ENCODE assay signal across 10 cellular contexts in genomic region chr1:91791103-91791502, GRCh38.
DNase-seq lines count a peak whose midpoint lies in the region; ATAC-seq and TF ChIP-seq lines count a peak whose summit lies in the region.
"Had no signal": no experiment of that assay in that cellular context is flagged by ENCODE, and none has a peak within 500 bp of the region (broad histone marks: within the 10 kb centered on the region; RNA-seq: fewer than 3 reads in every experiment).

No MANE protein-coding gene starts in this region.

- DNase-seq in NT2/D1 (ENCODE audit: low read depth, low spot score): peak; percentile 57
- peak; percentile 46 for DNase-seq in iPS-NIHi7 (ENCODE audit: extremely low spot score)
- DNase-seq in hypothalamus (lab: John Stamatoyannopoulos, UW): no peak
- DNase-seq in ACHN: no peak
- no peak for DNase-seq in ovary
- DNase-seq: activated naive CD4-positive, alpha-beta T cell; retina had no signal

- H3K27ac ChIP-seq in BLaER1 treated with 17β-estradiol and CSF1 and Interleukin-3, amounts not matched to agents 10 nM and 100 nM: no peak overlapping the region
- H3K27ac ChIP-seq in HEK293 (ENCODE audit: extremely low read depth, low read depth, low read length) (no peak overlapping the region), ovary (no peak overlapping the region)

- TF ChIP-seq CTCF in HEK293 (tag by site-specific recombination; IDR thresholded peaks at IDR 0.05) (peak; percentile 28; the same call in 1 of the 2 replicates), ovary (IDR thresholded peaks at IDR 0.05) (no peak)

- H3K9me3 ChIP-seq in BLaER1 treated with 17β-estradiol and CSF1 and Interleukin-3, amounts not matched to agents 10 nM and 100 nM (replicated peaks in 1 of 11): peaks cover 0 to 13% (median 7%) of the 10 kb centered on the region in 11 experiments; a peak in 9 of 22 replicates
- H3K9me3 ChIP-seq in HEK293 (ENCODE audit: control insufficient read depth, insufficient read depth, low read depth, low read length) (no peaks in the 10 kb centered on the region), NT2/D1 (ENCODE audit: insufficient read depth, low read length) (no peaks in the 10 kb centered on the region), ovary (no peaks in the 10 kb centered on the region)

- H3K36me3 ChIP-seq in BLaER1 treated with 17β-estradiol and CSF1 and Interleukin-3, amounts not matched to agents 10 nM and 100 nM: 0 out of 22 replicates have a peak, but pooled peaks cover 0 to 4% (median 0%) of the 10 kb centered on the region in 11 experiments
- no peaks in the 10 kb centered on the region for H3K36me3 ChIP-seq in HEK293 (ENCODE audit: control insufficient read depth in 2 of 2, insufficient read depth in 1 of 2, low read length in 2 of 2)
- H3K36me3 ChIP-seq in NT2/D1 (ENCODE audit: insufficient read depth, insufficient read length, low read length): no peaks in the 10 kb centered on the region
- no peaks in the 10 kb centered on the region for H3K36me3 ChIP-seq in ovary

- H4K20me1 ChIP-seq in BLaER1 treated with 17β-estradiol and CSF1 and Interleukin-3, amounts not matched to agents 10 nM and 100 nM: no peaks in the 10 kb centered on the region

- TF ChIP-seq EP300 in ovary (IDR thresholded peaks at IDR 0.05): no peak

- TF ChIP-seq POLR2A in ovary (IDR thresholded peaks at IDR 0.05): no peak

- peaks cover 29 to 64% (median 55%) of the 10 kb centered on the region in 10 experiments for H3K4me1 ChIP-seq in BLaER1 treated with 17β-estradiol and CSF1 and Interleukin-3, amounts not matched to agents 10 nM and 100 nM
- H3K4me1 ChIP-seq in HEK293 (ENCODE audit: control insufficient read depth, insufficient read depth, low read length) (peaks cover 21% of the 10 kb centered on the region), NT2/D1 (ENCODE audit: insufficient read depth, insufficient read length) (no peaks in the 10 kb centered on the region), ovary (ENCODE audit: insufficient read depth) (peaks cover 20% of the 10 kb centered on the region)

- no peak overlapping the region for H3K9ac ChIP-seq in BLaER1 treated with 17β-estradiol and CSF1 and Interleukin-3, amounts not matched to agents 10 nM and 100 nM
- no peak overlapping the region for H3K9ac ChIP-seq in NT2/D1 (ENCODE audit: insufficient read length, low read depth)

- no peak for ATAC-seq in HG03571 (IDR thresholded peaks at IDR 0.05; ENCODE audit: unreplicated experiment)

- POLR2A ChIA-PET in HEK293 (lab: Yijun Ruan, JAX): interaction anchor here (0.6 to 1.0 kb wide), 2 partner anchors 72 to 82 kb away, joined by 3 to 4 read pairs; no protein-coding TSS in a partner anchor

- intact Hi-C loops in ovary (cut with DNase I): loop anchor here in 1 of 4 donors (10.0 kb wide), 1 partner anchor 94 kb away; the partner anchor contains the start of gene TGFBR3

- 79 to 84% (median 80%) methylated on average over 1 of the region's 1 CpG for WGBS in ovary, 3 donors

- H3K27me3 ChIP-seq in BLaER1 treated with 17β-estradiol and CSF1 and Interleukin-3, amounts not matched to agents 10 nM and 100 nM: no peaks in the 10 kb centered on the region
- H3K27me3 ChIP-seq in NT2/D1 (ENCODE audit: insufficient read depth, insufficient read length): no peaks in the 10 kb centered on the region
- no peaks in the 10 kb centered on the region for H3K27me3 ChIP-seq in ovary

- H3K4me2 ChIP-seq in BLaER1 treated with 17β-estradiol and CSF1 and Interleukin-3, amounts not matched to agents 10 nM and 100 nM: peak overlapping the region; percentile 39 to 78 (median 49); a peak in 19 of 22 replicates

- CTCF ChIA-PET in HEK293 (lab: Yijun Ruan, JAX): interaction anchor here (0.7 to 1.3 kb wide), 4 partner anchors 86 to 519 kb away, joined by 3 read pairs; no protein-coding TSS in a partner anchor

- in situ Hi-C loops in ACHN (cut with HindIII; ENCODE audit: low pct_ligation_motif_present, low pct_unique_long_range_greater_than_20kb, low sequenced_read_pairs): no loop called here

- H3K4me3 ChIP-seq in BLaER1 treated with 17β-estradiol and CSF1 and Interleukin-3, amounts not matched to agents 10 nM and 100 nM: no peak overlapping the region
- H3K4me3 ChIP-seq in HEK293 (ENCODE audit: low read depth, low read length) (no peak overlapping the region), NT2/D1 (ENCODE audit: insufficient read length, low read depth) (no peak overlapping the region), ovary (no peak overlapping the region)

TF ChIP-seq in HEK293, 187 proteins besides CTCF, POLR2A, EP300 and RAD21 (continues in another document):
- TF ChIP-seq ZBTB49 (tag by site-specific recombination; IDR thresholded peaks at IDR 0.05; ENCODE audit: low read depth) (no peak), ZNF433 (tag by site-specific recombination; IDR thresholded peaks at IDR 0.05; ENCODE audit: low read depth) (no peak), ZNF843 (tag by site-specific recombination; IDR thresholded peaks at IDR 0.05) (peak; percentile 79), REPIN1 (tag by site-specific recombination; IDR thresholded peaks at IDR 0.05; ENCODE audit: low read depth) (no peak), ZFP37 (tag by site-specific recombination; IDR thresholded peaks at IDR 0.05) (no peak), ZNF214 (tag by site-specific recombination; IDR thresholded peaks at IDR 0.05; ENCODE audit: borderline replicate concordance) (no peak), ZNF521 (tag by site-specific recombination; IDR thresholded peaks at IDR 0.05) (no peak), ZNF747 (tag by site-specific recombination; IDR thresholded peaks at IDR 0.05) (no peak), ZNF501 (tag by site-specific recombination; IDR thresholded peaks at IDR 0.05) (peak; percentile 33; the same call in 1 of the 2 replicates), ZNF174 (tag by site-specific recombination; IDR thresholded peaks at IDR 0.05) (no peak), ZNF530 (tag by site-specific recombination; IDR thresholded peaks at IDR 0.05; ENCODE audit: low read depth) (no peak), ZNF426 (tag by site-specific recombination; IDR thresholded peaks at IDR 0.05) (no peak), ZNF529 (tag by site-specific recombination; IDR thresholded peaks at IDR 0.05; ENCODE audit: insufficient replicate concordance) (no peak), ZNF596 (tag by site-specific recombination; IDR thresholded peaks at IDR 0.05) (no peak), SALL2 (tag by site-specific recombination; IDR thresholded peaks at IDR 0.05; ENCODE audit: borderline replicate concordance) (no peak), ZNF518A (tag by site-specific recombination; conservative IDR thresholded peaks at IDR 0.05; ENCODE audit: low read depth) (no peak), SP3 (tag by site-specific recombination; IDR thresholded peaks at IDR 0.05) (no peak), ZNF423 (tag by site-specific recombination; IDR thresholded peaks at IDR 0.05) (no peak), ZBTB7A (tag by site-specific recombination; IDR thresholded peaks at IDR 0.05; ENCODE audit: low read depth) (no peak)

Comparison
In these comparisons a context has a peak if more than half of its experiments do, and no peak if none do; other contexts are left out.
1. DNase-seq: peak in NT2/D1 (single experiment) and iPS-NIHi7 (single experiment); none in hypothalamus (0 of 51), ACHN (single experiment) and ovary (0 of 5).